7 cellular contexts compared by ENCODE assay signal in genomic region chr12:76472862-76473261, GRCh38.
DNase-seq lines count a peak whose midpoint lies in the region; ATAC-seq and TF ChIP-seq lines count a peak whose summit lies in the region.
"Not testable (repeated sequence)": the region's sequence is repeated elsewhere in the genome, so short reads cannot be mapped to it uniquely, and the experiment has no call there.

No MANE protein-coding gene starts in this region.

- TF ChIP-seq CTCF in DND-41 (IDR thresholded peaks at IDR 0.05; ENCODE audit: borderline replicate concordance, extremely low read depth, low read length, poor library complexity, severe bottlenecking) (peak; percentile 7), NB4 (IDR thresholded peaks at IDR 0.05; ENCODE audit: low read depth, low read length) (peak; percentile 9), Panc1 (IDR thresholded peaks at IDR 0.05) (peak; percentile 72), dorsolateral prefrontal cortex (IDR thresholded peaks at IDR 0.05 in 54 of 56, conservative IDR thresholded peaks at IDR 0.05 in 2 of 56; ENCODE audit: low read depth in 1 of 56, partially characterized antibody in 56 of 56) (peak in 25 of 56 donors; percentile 5 to 47 (median 18)), left ventricle myocardium inferior (IDR thresholded peaks at IDR 0.05; ENCODE audit: borderline replicate concordance) (peak; percentile 19)

- intact Hi-C loops in Panc1 (cut with micrococcal nuclease; ENCODE audit: unreplicated experiment); dorsolateral prefrontal cortex (cut with DNase I); left ventricle myocardium inferior (cut with micrococcal nuclease): not testable (repeated sequence)

- not testable (repeated sequence) for H4K20me1 ChIP-seq in DND-41 (ENCODE audit: insufficient read depth, low read length)

- POLR2A ChIA-PET in Panc1 (lab: Charles Lee): not testable (repeated sequence)

- not testable (repeated sequence) for BruUV-seq in Panc1 (replicated peaks; lab: Mats Ljungman, UMichigan)

- DNase-seq in DND-41 (peak; percentile 11), NB4 (ENCODE audit: low read depth) (peak; percentile 11), dorsolateral prefrontal cortex (peak in 6 of 10 donors; percentile 20 to 56 (median 55))
- not testable (repeated sequence) for DNase-seq in Panc1 (ENCODE audit: low read depth, low spot score); left ventricle myocardium inferior
- peak; percentile 20 for DNase-seq in activated CD4-positive, alpha-beta T cell treated with anti-CD3 and anti-CD28 coated beads for 48 hours
- DNase-seq in stimulated activated CD4-positive, alpha-beta T cell treated with anti-CD3 and anti-CD28 coated beads, Interleukin-12 subunit alpha, Interleukin-12 subunit beta, amount 100 ng/mL, for 4 hours: peak; percentile 9

- not testable (repeated sequence) for H2AFZ ChIP-seq in DND-41 (ENCODE audit: low read depth, low read length)

- peaks cover 49% of the 10 kb centered on the region for H3K79me2 ChIP-seq in DND-41 (ENCODE audit: insufficient read depth, low read length)

- H3K9ac ChIP-seq in DND-41 (ENCODE audit: low read depth, low read length): not testable (repeated sequence)

- ATAC-seq in DND-41 (ENCODE audit: insufficient read depth, low read depth); Panc1: not testable (repeated sequence)

- not testable (repeated sequence) for H3K27me3 ChIP-seq in DND-41 (ENCODE audit: insufficient read depth, low read length, poor library complexity); Panc1 (ENCODE audit: control insufficient read depth, insufficient read depth, low read length); dorsolateral prefrontal cortex; left ventricle myocardium inferior (ENCODE audit: low read depth)

- not testable (repeated sequence) for H3K27ac ChIP-seq in DND-41 (ENCODE audit: low read length); Panc1 (ENCODE audit: low read length); left ventricle myocardium inferior (replicated peaks)
- peak overlapping the region in 4 of 59 donors; percentile 6 to 24 (median 18) for H3K27ac ChIP-seq in dorsolateral prefrontal cortex

- in situ Hi-C loops in Panc1 (cut with HindIII; ENCODE audit: low pct_unique_long_range_greater_than_20kb, low sequenced_read_pairs): not testable (repeated sequence)

- TF ChIP-seq POLR2A in NB4 (IDR thresholded peaks at IDR 0.05; ENCODE audit: extremely low read depth, insufficient read length): not testable (repeated sequence)

- not testable (repeated sequence) for H3K4me1 ChIP-seq in DND-41 (ENCODE audit: insufficient read depth, low read length); Panc1 (ENCODE audit: control insufficient read depth, insufficient read depth, low read length)
- H3K4me1 ChIP-seq in left ventricle myocardium inferior: peaks cover 49% of the 10 kb centered on the region

- not testable (repeated sequence) for H3K4me2 ChIP-seq in DND-41 (ENCODE audit: insufficient read depth, low read length)

- CTCF ChIA-PET in Panc1 (lab: Charles Lee): not testable (repeated sequence)

- H3K36me3 ChIP-seq in DND-41 (ENCODE audit: insufficient read depth, low read length); Panc1 (ENCODE audit: control insufficient read depth, insufficient read depth, low read length); left ventricle myocardium inferior: not testable (repeated sequence)

- H3K4me3 ChIP-seq in DND-41 (ENCODE audit: low read depth in 1 of 2, low read length in 2 of 2); NB4 (ENCODE audit: low read depth, low read length); Panc1 (ENCODE audit: low read depth in 2 of 2, low read length in 2 of 2); dorsolateral prefrontal cortex; left ventricle myocardium inferior: not testable (repeated sequence)

- not testable (repeated sequence) for H3K9me3 ChIP-seq in DND-41 (ENCODE audit: insufficient read depth, low read length, severe bottlenecking); Panc1 (ENCODE audit: control insufficient read depth, insufficient read depth, low read depth, low read length); left ventricle myocardium inferior (replicated peaks)
